Comparison of ENCODE assay signal across 20 cellular contexts in genomic region chrX:115906276-115906675, GRCh38.
A peak's percentile ranks its signal among the peaks of the same experiment; 100 is the strongest.
DNase-seq lines count a peak whose midpoint lies in the region; ATAC-seq, FAIRE-seq and TF ChIP-seq lines count a peak whose summit lies in the region.
"Had no signal": no experiment of that assay in that cellular context is flagged by ENCODE, and none has a peak within 500 bp of the region (broad histone marks: within the 10 kb centered on the region; RNA-seq: fewer than 3 reads in every experiment).

No MANE protein-coding gene starts in this region.

- H3K18ac ChIP-seq in H9 (ENCODE audit: insufficient read length, low read depth, low read length): no peak overlapping the region

- H3K56ac ChIP-seq in H9 (ENCODE audit: insufficient read length, low read depth, low read length): no peak overlapping the region

- H4K8ac ChIP-seq in H9 (replicated peaks; ENCODE audit: insufficient read length, low read depth, low read length): no peak overlapping the region

- DNase-seq in H9 (peak; percentile 28), bronchial epithelial cell (ENCODE audit: low read depth) (no peak), caudate nucleus (lab: John Stamatoyannopoulos, UW) (no peak)
- no peak for DNase-seq in central memory CD4-positive, alpha-beta T cell
- DNase-seq: 8988T; Calu3; CD8-positive, alpha-beta T cell; DMS79 treated with DMSO at 0.1 percent for 48 hours; GF-D8; IMR-90 had no signal

- no peak overlapping the region for H2BK15ac ChIP-seq in H9 (ENCODE audit: low read depth, low read length)

- no peak overlapping the region for H2AFZ ChIP-seq in H9 (ENCODE audit: low read length)
- H2AFZ ChIP-seq in Loucy (ENCODE audit: low read length): no peak overlapping the region

- H4K20me1 ChIP-seq in H9 (ENCODE audit: control insufficient read depth, insufficient read depth, insufficient read length) (no peaks in the 10 kb centered on the region), Loucy (ENCODE audit: insufficient read depth, low read length, poor library complexity, severe bottlenecking) (no peaks in the 10 kb centered on the region)
- H4K20me1 ChIP-seq: BLaER1 treated with 17β-estradiol and CSF1 and Interleukin-3, amounts not matched to agents 10 nM and 100 nM had no signal

- H3K27ac Mint-ChIP-seq in H9: peak overlapping the region in 1 of 3 experiments; percentile 56; a peak in 1 of 7 replicates
- H3K27ac Mint-ChIP-seq: B cell; CD8-positive, alpha-beta T cell had no signal

- WGBS in H9 (ENCODE audit: extremely low coverage, insufficient read length, low lambda C conversion rate): no CpG with 5 or more reads among the region's 2 CpGs

- peaks cover 14 to 27% of the 10 kb centered on the region in 2 experiments for H3K4me1 Mint-ChIP-seq in H9
- H3K4me1 Mint-ChIP-seq: B cell had no signal

- H3K9ac ChIP-seq in H9 (ENCODE audit: extremely low read depth, insufficient read length, low read length): no peak overlapping the region
- no peak overlapping the region for H3K9ac ChIP-seq in Loucy (ENCODE audit: low read depth, low read length, poor library complexity, severe bottlenecking)
- H3K9ac ChIP-seq: BLaER1 treated with 17β-estradiol and CSF1 and Interleukin-3, amounts not matched to agents 10 nM and 100 nM had no signal

- no peak overlapping the region for H2AK5ac ChIP-seq in H9 (ENCODE audit: insufficient read length, low read length)

- H3K36me3 ChIP-seq in Loucy (ENCODE audit: insufficient read depth, low read length): no peaks in the 10 kb centered on the region
- H3K36me3 ChIP-seq in bronchial epithelial cell (ENCODE audit: control insufficient read depth, insufficient read depth, low read length): no peaks in the 10 kb centered on the region
- H3K36me3 ChIP-seq: BLaER1 treated with 17β-estradiol and CSF1 and Interleukin-3, amounts not matched to agents 10 nM and 100 nM had no signal

- H3T11ph ChIP-seq in H9 (ENCODE audit: low read length): no peak overlapping the region

- peaks cover 35% of the 10 kb centered on the region for H3K27me3 Mint-ChIP-seq in H9 (ENCODE audit: low read depth)

- no peak overlapping the region for H2BK20ac ChIP-seq in H9 (ENCODE audit: low read depth, low read length, poor library complexity, severe bottlenecking)

- no peak overlapping the region for H3K4me2 ChIP-seq in H9 (ENCODE audit: insufficient read depth, insufficient read length, low read length)
- no peak overlapping the region for H3K4me2 ChIP-seq in Loucy (ENCODE audit: low read depth, low read length, poor library complexity, severe bottlenecking)
- H3K4me2 ChIP-seq: BLaER1 treated with 17β-estradiol and CSF1 and Interleukin-3, amounts not matched to agents 10 nM and 100 nM had no signal

- H2BK12ac ChIP-seq in H9 (ENCODE audit: insufficient read length, low read depth, low read length): no peak overlapping the region

- FAIRE-seq in bronchial epithelial cell (lab: Jason Lieb, UNC): peak; percentile 60
- FAIRE-seq: GM12878, HTR-8/SVneo, K562 had no signal

- no peak overlapping the region for H3K14ac ChIP-seq in H9 (ENCODE audit: insufficient read depth, low read length)

- no peak overlapping the region for H2BK120ac ChIP-seq in H9 (ENCODE audit: low read depth, low read length, poor library complexity, severe bottlenecking)

- no peak overlapping the region for H3K27ac ChIP-seq in H9 (ENCODE audit: insufficient read length, low read depth, low read length)
- no peak overlapping the region for H3K27ac ChIP-seq in caudate nucleus (ENCODE audit: low read depth, low read length)
- H3K27ac ChIP-seq: BLaER1 treated with 17β-estradiol and CSF1 and Interleukin-3, amounts not matched to agents 10 nM and 100 nM had no signal

- H3K9me3 Mint-ChIP-seq in H9: peaks cover 7 to 12% of the 10 kb centered on the region in 2 experiments
- H3K9me3 Mint-ChIP-seq: CD8-positive, alpha-beta T cell had no signal

- no peak overlapping the region for H3K4ac ChIP-seq in H9 (ENCODE audit: low read depth, low read length)

- H3K4me1 ChIP-seq in H9 (ENCODE audit: insufficient read depth, low read length) (no peaks in the 10 kb centered on the region), Loucy (ENCODE audit: insufficient read depth, low read length, poor library complexity, severe bottlenecking) (no peaks in the 10 kb centered on the region)

- no peaks in the 10 kb centered on the region for H3F3A ChIP-seq in Loucy (ENCODE audit: low read depth)

- ATAC-seq in HG02610 (IDR thresholded peaks at IDR 0.05; ENCODE audit: unreplicated experiment) (no peak), HG03159 (IDR thresholded peaks at IDR 0.05; ENCODE audit: unreplicated experiment) (no peak)
- ATAC-seq: CD8-positive, alpha-beta T cell; GM12878; HCT116; K562 had no signal

- no peaks in the 10 kb centered on the region for H3K79me1 ChIP-seq in H9 (ENCODE audit: insufficient read depth, low read depth, low read length, poor library complexity, severe bottlenecking)

- no peak overlapping the region for H4K5ac ChIP-seq in H9 (ENCODE audit: insufficient read length, low read depth, low read length)

- no peak overlapping the region for H3K4me3 Mint-ChIP-seq in H9
- H3K4me3 Mint-ChIP-seq: B cell; CD8-positive, alpha-beta T cell had no signal

- H3K23ac ChIP-seq in H9 (ENCODE audit: insufficient read length, low read depth, low read length): no peak overlapping the region

- no peaks in the 10 kb centered on the region for H3K23me2 ChIP-seq in H9 (ENCODE audit: insufficient read length, low read depth, low read length, poor library complexity, severe bottlenecking)

- H3K27me3 ChIP-seq in H9 (ENCODE audit: insufficient read depth, low read length): no peaks in the 10 kb centered on the region
- H3K27me3 ChIP-seq in Loucy (ENCODE audit: insufficient read depth, low read length, poor library complexity, severe bottlenecking): no peaks in the 10 kb centered on the region
- H3K27me3 ChIP-seq in bronchial epithelial cell (ENCODE audit: control insufficient read depth, insufficient read depth, low read length): no peaks in the 10 kb centered on the region

- H2BK5ac ChIP-seq in H9 (ENCODE audit: insufficient read length, low read length): no peak overlapping the region

- no peaks in the 10 kb centered on the region for H3K9me2 ChIP-seq in Loucy (replicated peaks; ENCODE audit: low read depth, low read length)

- H3K9me3 ChIP-seq in H9 (ENCODE audit: control insufficient read depth, low read depth, low read length): no peaks in the 10 kb centered on the region
- H3K9me3 ChIP-seq in Loucy (ENCODE audit: insufficient read depth, low read depth, low read length): no peaks in the 10 kb centered on the region

- no peak overlapping the region for H3K4me3 ChIP-seq in Loucy (ENCODE audit: low read length, poor library complexity, severe bottlenecking)
- no peak overlapping the region for H3K4me3 ChIP-seq in bronchial epithelial cell (ENCODE audit: low read depth, low read length)
- H3K4me3 ChIP-seq: BLaER1 treated with 17β-estradiol and CSF1 and Interleukin-3, amounts not matched to agents 10 nM and 100 nM; GM12878; K562 had no signal

- H3K36me3 Mint-ChIP-seq in H9 (ENCODE audit: insufficient read depth in 1 of 3, low read depth in 3 of 3): peaks cover 44 to 75% (median 52%) of the 10 kb centered on the region in 3 experiments
- H3K36me3 Mint-ChIP-seq: CD8-positive, alpha-beta T cell had no signal

- H4K91ac ChIP-seq in H9 (ENCODE audit: insufficient read length, low read depth, low read length): no peak overlapping the region

- peak; percentile 10 for TF ChIP-seq CTCF in GM12873 (IDR thresholded peaks at IDR 0.05; ENCODE audit: insufficient read depth, low read depth, low read length, missing control alignments)
- no peak for TF ChIP-seq CTCF in H9 (conservative IDR thresholded peaks at IDR 0.05)
- peak; percentile 22 for TF ChIP-seq CTCF in Loucy (conservative IDR thresholded peaks at IDR 0.05; ENCODE audit: low read length)
- no peak for TF ChIP-seq CTCF in bronchial epithelial cell (IDR thresholded peaks at IDR 0.05; ENCODE audit: insufficient read depth, low read length, severe bottlenecking)

- H3K79me2 ChIP-seq in H9 (ENCODE audit: insufficient read depth, low read length) (no peaks in the 10 kb centered on the region; the same call in 1 of the 2 replicates), Loucy (ENCODE audit: insufficient read depth, low read length) (no peaks in the 10 kb centered on the region)

Comparison
In these comparisons a context has a peak if more than half of its experiments do, and no peak if none do; other contexts are left out.
1. CTCF ChIP-seq: peak in GM12873 (single experiment) and Loucy (single experiment); none in H9 (single experiment) and bronchial epithelial cell (single experiment).